9 cellular contexts compared by ENCODE assay signal in the genomic region with DNA sequence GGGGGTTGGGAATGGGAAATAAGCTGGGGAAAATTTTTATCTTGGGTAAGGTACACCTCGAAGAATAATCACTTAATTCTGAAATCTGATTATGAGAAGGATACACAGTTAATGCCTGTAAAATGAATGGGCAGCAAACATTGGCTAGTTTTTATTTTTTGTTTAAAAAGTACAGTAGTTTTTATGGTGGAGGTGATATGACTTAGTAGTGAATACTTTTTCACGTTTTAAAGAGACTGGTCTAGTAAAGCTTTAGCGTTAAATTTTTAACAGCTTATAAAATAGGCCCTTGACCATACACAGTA. TPM values are rescaled to one million over a fixed set of nuclear protein-coding genes. Genes with fewer than 3 reads are reported as not detected.
DNase-seq lines count a peak whose midpoint lies in the region; ATAC-seq, FAIRE-seq and TF ChIP-seq lines count a peak whose summit lies in the region.
"Had no signal": no experiment of that assay in that cellular context is flagged by ENCODE, and none has a peak within 500 bp of the region (broad histone marks: within the 10 kb centered on the region; RNA-seq: fewer than 3 reads in every experiment).

No MANE protein-coding gene starts in this region.

- H3K9me1 ChIP-seq in K562 (ENCODE audit: control insufficient read depth, insufficient read depth, low read length), result no peaks in the 10 kb centered on the region

- H3K4me3 ChIP-seq in cardiac muscle cell (peak overlapping the region; percentile 91), K562 (peak overlapping the region; percentile 80), mesendoderm (ENCODE audit: low read length) (peak overlapping the region; percentile 100), upper lobe of left lung (peak overlapping the region; percentile 81 to 95 (median 92))

- in situ Hi-C loops in K562 (cut with MboI), result no loop called here

- no peak overlapping the region for H2BK120ac ChIP-seq in mesendoderm (ENCODE audit: low read depth, low read length)

- H3K36me3 ChIP-seq in cardiac muscle cell, result no peaks in the 10 kb centered on the region
- H3K36me3 ChIP-seq in K562 (ENCODE audit: control insufficient read depth, insufficient read depth, low read length), result no peaks in the 10 kb centered on the region; the same call in 2 of the 3 replicates
- no peaks in the 10 kb centered on the region for H3K36me3 ChIP-seq in mesendoderm (ENCODE audit: control insufficient read depth, insufficient read depth, low read length)
- no peaks in the 10 kb centered on the region for H3K36me3 ChIP-seq in upper lobe of left lung

- no peak overlapping the region for H2AK5ac ChIP-seq in mesendoderm (ENCODE audit: low read length)

- no peak for ATAC-seq in Right ventricle myocardium inferior
- no peak for ATAC-seq in K562
- ATAC-seq in upper lobe of left lung (ENCODE audit: low FRiP score in 2 of 2), result no peak
- ATAC-seq in GM18870 (IDR thresholded peaks at IDR 0.05; ENCODE audit: unreplicated experiment), result no peak

- H3K9me3 ChIP-seq in cardiac muscle cell (ENCODE audit: low read depth), result no peaks in the 10 kb centered on the region
- H3K9me3 ChIP-seq in K562 (replicated peaks; ENCODE audit: control insufficient read depth, insufficient read depth, low read depth, low read length), result no peaks in the 10 kb centered on the region
- no peaks in the 10 kb centered on the region for H3K9me3 ChIP-seq in upper lobe of left lung

- H2BK15ac ChIP-seq in mesendoderm (replicated peaks; ENCODE audit: low read depth), result no peak overlapping the region

- POLR2A ChIA-PET in K562 (lab: Yijun Ruan, JAX), result interaction anchor here (0.8 to 1.1 kb wide), 3 partner anchors 10 to 19 kb away, joined by 3 to 5 read pairs (median 3); no protein-coding TSS in a partner anchor

- H2AFZ ChIP-seq in K562 (ENCODE audit: low read depth, low read length), result peak overlapping the region; percentile 89; the same call in 1 of the 2 replicates

- H3K79me2 ChIP-seq in K562 (ENCODE audit: control insufficient read depth, insufficient read depth, low read length) (peaks cover 75% of the 10 kb centered on the region), mesendoderm (ENCODE audit: control insufficient read depth, insufficient read depth, low read length) (peaks cover 51% of the 10 kb centered on the region)

- H2BK5ac ChIP-seq in mesendoderm (ENCODE audit: low read length), result no peak overlapping the region

- TF ChIP-seq POLR2A in K562 (conservative IDR thresholded peaks at IDR 0.05) (no peak), upper lobe of left lung (IDR thresholded peaks at IDR 0.05) (no peak)

- DNase-seq in cardiac muscle cell (ENCODE audit: low read depth in 1 of 2, low spot score in 1 of 2) (no peak), Right ventricle myocardium inferior (ENCODE audit: missing footprints) (no peak), K562 (ENCODE audit: extremely low read depth in 1 of 4, low spot score in 3 of 4) (no peak), mesendoderm (no peak), upper lobe of left lung (no peak), HPDE6-E6E7 (ENCODE audit: extremely low spot score) (no peak), GM03348 (ENCODE audit: low spot score) (no peak)

- no peak for TF ChIP-seq CTCF in cardiac muscle cell (IDR thresholded peaks at IDR 0.05; ENCODE audit: low read depth, low read length)
- no peak; a peak in 1 of 6 replicates for TF ChIP-seq CTCF in K562 (IDR thresholded peaks at IDR 0.05 in 2 of 3, conservative IDR thresholded peaks at IDR 0.05 in 1 of 3; ENCODE audit: insufficient read depth in 2 of 3, low read depth in 1 of 3, low read length in 3 of 3)
- no peak for TF ChIP-seq CTCF in upper lobe of left lung (IDR thresholded peaks at IDR 0.05)

- TSS peak; percentile 23 for BruUV-seq in K562 (replicated peaks; lab: Mats Ljungman, UMichigan)

- H3K4me1 ChIP-seq in cardiac muscle cell (ENCODE audit: low read depth), result peaks cover 11% of the 10 kb centered on the region
- H3K4me1 ChIP-seq in K562 (replicated peaks in 1 of 2; ENCODE audit: control insufficient read depth in 2 of 2, insufficient read depth in 2 of 2, low read length in 2 of 2), result peaks cover 17 to 18% of the 10 kb centered on the region in 2 experiments
- H3K4me1 ChIP-seq in mesendoderm (ENCODE audit: control insufficient read depth, low read depth, low read length), result peaks cover 5% of the 10 kb centered on the region
- H3K4me1 ChIP-seq in upper lobe of left lung, result peaks cover 42 to 47% (median 43%) of the 10 kb centered on the region in 4 donors

- no peaks in the 10 kb centered on the region for H3K27me3 ChIP-seq in cardiac muscle cell
- H3K27me3 ChIP-seq in K562 (ENCODE audit: control insufficient read depth in 2 of 2, insufficient read depth in 2 of 2, low read length in 2 of 2), result no peaks in the 10 kb centered on the region
- no peaks in the 10 kb centered on the region for H3K27me3 ChIP-seq in mesendoderm (ENCODE audit: insufficient read depth, low read length, poor library complexity)
- H3K27me3 ChIP-seq in upper lobe of left lung, result no peaks in the 10 kb centered on the region

- H3K4me2 ChIP-seq in K562 (ENCODE audit: insufficient read depth, low read length) (peak overlapping the region; percentile 98), mesendoderm (ENCODE audit: low read length) (no peak overlapping the region)

- WGBS in K562 (ENCODE audit: insufficient coverage, low coverage, missing lambda C conversion rate), result 0% methylated on average over 3 of the region's 3 CpGs
- WGBS in mesendoderm (ENCODE audit: extremely low coverage, insufficient coverage, low lambda C conversion rate), result no CpG with 5 or more reads among the region's 3 CpGs
- 1 to 8% methylated on average over 3 of the region's 3 CpGs for WGBS in upper lobe of left lung, 2 donors

- no peak for FAIRE-seq in K562 (lab: Jason Lieb, UNC)
- FAIRE-seq: G401.6 had no signal

- TF ChIP-seq RAD21 in K562 (CRISPR knock-in tag; conservative IDR thresholded peaks at IDR 0.05 in 1 of 2, IDR thresholded peaks at IDR 0.05 in 1 of 2), result no peak

- CTCF ChIA-PET in K562 (lab: Yijun Ruan, JAX; ENCODE audit: low intra/inter-chr PET ratio), result no interaction called here

- peaks cover 18% of the 10 kb centered on the region for H4K20me1 ChIP-seq in K562 (replicated peaks; ENCODE audit: control insufficient read depth, insufficient read depth, low read length)

- H4K5ac ChIP-seq in mesendoderm (ENCODE audit: low read length), result no peak overlapping the region

- H3K27ac ChIP-seq in cardiac muscle cell (peak overlapping the region; percentile 92), K562 (ENCODE audit: extremely low read depth, low read depth, low read length) (peak overlapping the region; percentile 94), mesendoderm (ENCODE audit: low read depth, low read length) (peak overlapping the region; percentile 95), upper lobe of left lung (peak overlapping the region; percentile 98 to 100 (median 100))

- H3K23ac ChIP-seq in mesendoderm (ENCODE audit: low read length), result no peak overlapping the region

- TF ChIP-seq EP300 in K562 (IDR thresholded peaks at IDR 0.05; ENCODE audit: low read length), result no peak
- no peak for TF ChIP-seq EP300 in upper lobe of left lung (IDR thresholded peaks at IDR 0.05)

- H3K9ac ChIP-seq in K562 (ENCODE audit: insufficient read depth in 1 of 2, low read depth in 2 of 2, low read length in 2 of 2) (peak overlapping the region; percentile 93 to 94; a peak in 3 of 4 replicates), mesendoderm (ENCODE audit: low read length) (peak overlapping the region; percentile 100)

- intact Hi-C loops in Right ventricle myocardium inferior (cut with DNase I), result loop anchor here (5.0 kb wide), 3 partner anchors 33 to 122 kb away; a partner anchor contains a TSS
- intact Hi-C loops in K562 (cut with micrococcal nuclease), result loop anchor here (5.0 kb wide), 2 partner anchors 113 to 158 kb away; a partner anchor contains a TSS

- no peak overlapping the region for H3K4ac ChIP-seq in mesendoderm (ENCODE audit: low read depth, low read length)

- H4K8ac ChIP-seq in mesendoderm (ENCODE audit: low read depth, low read length), result peak overlapping the region; percentile 91

- no peaks in the 10 kb centered on the region for H3K79me1 ChIP-seq in mesendoderm (ENCODE audit: low read length)

- H3K56ac ChIP-seq in mesendoderm (ENCODE audit: low read length), result peak overlapping the region; percentile 75

- H3K18ac ChIP-seq in mesendoderm (ENCODE audit: low read length), result peak overlapping the region; percentile 100

TF ChIP-seq in K562, 482 proteins besides CTCF, POLR2A, EP300 and RAD21 (continues in another document):
- TF ChIP-seq NFE2 (IDR thresholded peaks at IDR 0.05; ENCODE audit: low read depth) (no peak), BCOR (IDR thresholded peaks at IDR 0.05) (0 out of 2 replicates have a peak, but pooled peaks have one; percentile 8)

RNA-seq across cellular contexts. Expression of a gene that starts 1.8 kb away (rescaled TPM):
- total RNA-seq in cardiac muscle cell (19.3 and 20.4 TPM in 2 replicates), Right ventricle myocardium inferior (45.6 TPM), K562 (2014; rRNA removed) (15.3 and 18.0 TPM in 2 replicates), K562 (2014; rRNA removed; fragmentation: Illumina TruSeq; extraction: Trizol) (25.5 and 33.6 TPM in 2 replicates), K562 (2015; rRNA removed; fragmentation: Illumina TruSeq; extraction: Trizol) (26.6 and 28.6 TPM in 2 replicates), K562 (2021) (39.4 and 46.0 TPM in 2 replicates), upper lobe of left lung (100 to 1,000 TPM; 104 to 211 (median 136) TPM)
- polyA plus RNA-seq in cardiac muscle cell (13.4 and 24.1 TPM in 2 replicates), K562 (2011; rRNA removed) (35.0 and 54.9 TPM in 2 replicates), K562 (2014; fragmentation: Illumina TruSeq; extraction: Trizol) (66.1 and 79.8 TPM in 2 replicates), K562 (2014; fragmentation: Nextera tagmentation; extraction: Ambion mirVana) (10 to 100 TPM; 16.8 to 18.0 TPM), K562 (2014; rRNA removed) (26.7 and 31.7 TPM in 2 replicates)
- total RNA-seq in K562 (2011; cell fraction: chromatin; rRNA removed; ENCODE audit: low replicate concordance), result 44.0 and 164 TPM in 2 replicates
- 21.3 and 33.6 TPM in 2 replicates for total RNA-seq in K562 (2011; cell fraction: nucleolus; rRNA removed)
- total RNA-seq in K562 (2011; cell fraction: nucleoplasm; rRNA removed), result 65.3 and 97.1 TPM in 2 replicates
- polyA plus RNA-seq in K562 (2011; cell fraction: cytosol; rRNA removed), result 16.2 and 17.8 TPM in 2 replicates
- polyA plus RNA-seq in K562 (2011; cell fraction: nucleus; rRNA removed), result 26.5 and 38.0 TPM in 2 replicates
- polyA plus RNA-seq in K562 (2012), result 41.5 and 61.5 TPM in 2 replicates
- polyA minus RNA-seq in K562 (2011; rRNA and poly(A)+ RNA removed), result 64.3 and 73.0 TPM in 2 replicates
- 13.8 and 25.5 TPM in 2 replicates for polyA minus RNA-seq in K562 (2011; cell fraction: cytosol; rRNA and poly(A)+ RNA removed)
- 27.9 and 32.2 TPM in 2 replicates for polyA minus RNA-seq in K562 (2011; cell fraction: nucleus; rRNA and poly(A)+ RNA removed)
- polyA plus RNA-seq in mesendoderm (2013, experiment 1 of 2), result 100.0 TPM
- 96.0 TPM for polyA plus RNA-seq in mesendoderm (2013, experiment 2 of 2)
